7 cellular contexts compared by ENCODE assay signal in genomic region chr19:58361900-58362271, GRCh38. TPM values are rescaled to one million over a fixed set of nuclear protein-coding genes. Genes with fewer than 3 reads are reported as not detected.
DNase-seq lines count a peak whose midpoint lies in the region; ATAC-seq and TF ChIP-seq lines count a peak whose summit lies in the region.

No MANE protein-coding gene starts in this region.

- H3K4me3 ChIP-seq in heart right ventricle (peak overlapping the region; percentile 48 to 94 (median 75)), retinal pigment epithelial cell (ENCODE audit: low read length) (peak overlapping the region; percentile 76)

- peak; percentile 77 for DNase-seq in GM13976 (ENCODE audit: low spot score)
- DNase-seq in NCI-H69 (lab: John Stamatoyannopoulos, UW), result peak; percentile 75
- peak; percentile 53 for DNase-seq in activated naive CD4-positive, alpha-beta T cell treated with Interleukin-2 at 50 U/mL for 16 hours
- peak; percentile 47 to 53 for DNase-seq in heart right ventricle
- DNase-seq in retinal pigment epithelial cell (ENCODE audit: low read depth), result no peak

- WGBS in heart right ventricle, 2 donors, result 2 to 3% methylated on average over 28 of the region's 28 CpGs

- no peaks in the 10 kb centered on the region for H3K36me3 ChIP-seq in heart right ventricle

- ATAC-seq in HG02840 (IDR thresholded peaks at IDR 0.05; ENCODE audit: low FRiP score, unreplicated experiment), result peak; percentile 11
- peak in 7 of 8 donors; percentile 3 to 28 (median 21) for ATAC-seq in heart right ventricle
- ATAC-seq in HG03469 (IDR thresholded peaks at IDR 0.05; ENCODE audit: unreplicated experiment), result no peak

- TF ChIP-seq CTCF in GM13976 (IDR thresholded peaks at IDR 0.05; ENCODE audit: borderline replicate concordance, control extremely low read depth, extremely low read depth, insufficient read depth, missing control alignments) (no peak), heart right ventricle (IDR thresholded peaks at IDR 0.05) (peak in 2 of 9 donors; percentile 3 to 4), retinal pigment epithelial cell (conservative IDR thresholded peaks at IDR 0.05; ENCODE audit: low read depth, low read length) (no peak)

- peaks cover 0 to 28% (median 16%) of the 10 kb centered on the region in 9 donors for H3K4me1 ChIP-seq in heart right ventricle

- no peaks in the 10 kb centered on the region for H3K9me3 ChIP-seq in heart right ventricle

- H3K27ac ChIP-seq in heart right ventricle, result peak overlapping the region; percentile 88 to 97 (median 96)

- intact Hi-C loops in heart right ventricle (cut with DNase I), result loop anchor here in 1 of 10 donors (2.0 kb wide), 2 partner anchors 19 to 57 kb away; partner anchors contain the start of genes ERVK3-1 and ZNF837

- H3K27me3 ChIP-seq in heart right ventricle, result peaks cover 0 to 24% (median 12%) of the 10 kb centered on the region in 7 donors

- in situ Hi-C loops in GM13976 (cut with MboI; ENCODE audit: low sequenced_read_pairs, unreplicated experiment), result no loop called here

RNA-seq across cellular contexts. Expression of gene ZNF497, which starts 0.7 kb away (rescaled TPM):
- under 1 TPM in 9 of 10 donors, not detected in 1; 0.14 to 0.73 (median 0.30) TPM for total RNA-seq in heart right ventricle
- polyA plus RNA-seq in heart right ventricle, result under 1 TPM; 0.22 to 0.33 TPM

RNA-seq across cellular contexts. Expression of gene A1BG, which starts 8.6 kb away (rescaled TPM):
- 1 to 10 TPM in 9 of 10 donors, under 1 TPM in 1; 0.80 to 5.5 (median 2.0) TPM for total RNA-seq in heart right ventricle
- polyA plus RNA-seq in heart right ventricle, result 1 to 10 TPM; 9.6 TPM

RNA-seq across cellular contexts. Expression of gene ZNF837, which starts 18.9 kb away (rescaled TPM):
- total RNA-seq in heart right ventricle, result under 1 TPM; 0.11 to 0.90 (median 0.41) TPM
- under 1 TPM; 0.36 to 0.88 TPM for polyA plus RNA-seq in heart right ventricle

RNA-seq across cellular contexts. Expression of gene RPS5, which starts 25.2 kb away (rescaled TPM):
- 100 to 1,000 TPM; 360 to 610 (median 413) TPM for total RNA-seq in heart right ventricle
- 1,000 to 10,000 TPM in 1 of 2 donors, 100 to 1,000 TPM in 1; 430 to 2,053 TPM for polyA plus RNA-seq in heart right ventricle

RNA-seq across cellular contexts. Expression of gene RNF225, which starts 33.6 kb away (rescaled TPM):
- not detected for total RNA-seq in heart right ventricle
- not detected for polyA plus RNA-seq in heart right ventricle
